ENCODE assay signal across 27 cellular contexts in genomic region chr7:98713411-98713810, GRCh38.
"Had no signal": no experiment of that assay in that cellular context is flagged by ENCODE, and none has a peak within 500 bp of the region (broad histone marks: within the 10 kb centered on the region; RNA-seq: fewer than 3 reads in every experiment).

No MANE protein-coding gene starts in this region.

- DNase-seq: activated CD4-positive, alpha-beta memory T cell treated with anti-CD3 and anti-CD28 coated beads, Interleukin-2, amount 10 ng/mL, durations not matched to agents 7 days and 5 days; activated CD4-positive, alpha-beta T cell treated with anti-CD3 and anti-CD28 coated beads for 36 hours; activated CD4-positive, alpha-beta T cell treated with anti-CD3 and anti-CD28 coated beads, Interleukin-2, amount 50 U/mL, for 1 hour; activated gamma-delta T cell treated with Interleukin-2 at 50 U/mL for 16 hours; activated naive CD4-positive, alpha-beta T cell treated with anti-CD3 and anti-CD28 coated beads, Interleukin-2, amount 10 ng/mL, durations not matched to agents 7 days and 5 days; activated naive CD8-positive, alpha-beta T cell treated with anti-CD3 and anti-CD28 coated beads for 36 hours; activated T-cell treated with anti-CD3 and anti-CD28 coated beads for 4 hours; activated T-cell treated with anti-CD3 and anti-CD28 coated beads, Interleukin-2, amount 50 U/mL, for 48 hours; brain microvascular endothelial cell; cerebellar nuclear complex; Kasumi-1; NCI-H1048; NCI-H146; NCI-H2029; NCI-H2107; NCI-H2171 treated with DMSO at 0.1 percent for 48 hours; NCI-H226; NCI-H526 treated with DMSO at 0.1 percent for 48 hours; NK-92 treated with Interleukin-12 subunit alpha and Interleukin-12 subunit beta, amount 100 ng/mL, for 24 hours; OCI-M1; RPMI8226; T-helper 1 cell; WERI-Rb-1 had no signal

- H3K36me3 Mint-ChIP-seq: activated naive CD4-positive, alpha-beta T cell treated with anti-CD3 and anti-CD28 coated beads, Interleukin-2, amount 10 ng/mL, durations not matched to agents 7 days and 5 days; activated naive CD8-positive, alpha-beta T cell treated with anti-CD3 and anti-CD28 coated beads for 36 hours had no signal

- H3K4me3 Mint-ChIP-seq: activated CD4-positive, alpha-beta memory T cell treated with anti-CD3 and anti-CD28 coated beads, Interleukin-2, amount 10 ng/mL, durations not matched to agents 7 days and 5 days; activated CD4-positive, alpha-beta T cell treated with anti-CD3 and anti-CD28 coated beads for 36 hours; activated naive CD4-positive, alpha-beta T cell treated with anti-CD3 and anti-CD28 coated beads, Interleukin-2, amount 10 ng/mL, durations not matched to agents 7 days and 5 days; activated naive CD8-positive, alpha-beta T cell treated with anti-CD3 and anti-CD28 coated beads for 36 hours had no signal

- ATAC-seq: activated CD4-positive, alpha-beta T cell treated with anti-CD3 and anti-CD28 coated beads for 36 hours; Panc1; Right ventricle myocardium inferior had no signal

- H3K36me3 ChIP-seq: brain microvascular endothelial cell, WERI-Rb-1 had no signal

- H3K4me3 ChIP-seq: SK-N-MC had no signal

- H3K9me3 Mint-ChIP-seq: activated CD4-positive, alpha-beta memory T cell treated with anti-CD3 and anti-CD28 coated beads, Interleukin-2, amount 10 ng/mL, durations not matched to agents 7 days and 5 days; activated naive CD4-positive, alpha-beta T cell treated with anti-CD3 and anti-CD28 coated beads, Interleukin-2, amount 10 ng/mL, durations not matched to agents 7 days and 5 days; activated T-helper 2 cell treated with anti-CD3 and anti-CD28 coated beads, Interferon-gamma antibody, Interleukin-2, Interleukin-4, amounts not matched to agents 10 μg/mL and 5 μg/mL and 100 μg/mL, durations not matched to agents 14 hours and 24 hours and 36 hours had no signal

- H3K27ac ChIP-seq: brain microvascular endothelial cell, SK-N-MC, WERI-Rb-1 had no signal

- H3K27ac Mint-ChIP-seq: activated CD4-positive, alpha-beta memory T cell treated with anti-CD3 and anti-CD28 coated beads, Interleukin-2, amount 10 ng/mL, durations not matched to agents 7 days and 5 days; activated CD4-positive, alpha-beta T cell treated with anti-CD3 and anti-CD28 coated beads for 36 hours; activated naive CD4-positive, alpha-beta T cell treated with anti-CD3 and anti-CD28 coated beads, Interleukin-2, amount 10 ng/mL, durations not matched to agents 7 days and 5 days; activated naive CD8-positive, alpha-beta T cell treated with anti-CD3 and anti-CD28 coated beads for 36 hours; activated T-helper 2 cell treated with anti-CD3 and anti-CD28 coated beads, Interferon-gamma antibody, Interleukin-2, Interleukin-4, amounts not matched to agents 10 μg/mL and 5 μg/mL and 100 μg/mL, durations not matched to agents 14 hours and 24 hours and 36 hours had no signal

- H3K27me3 Mint-ChIP-seq: activated CD4-positive, alpha-beta memory T cell treated with anti-CD3 and anti-CD28 coated beads, Interleukin-2, amount 10 ng/mL, durations not matched to agents 7 days and 5 days; activated CD4-positive, alpha-beta T cell treated with anti-CD3 and anti-CD28 coated beads for 36 hours; activated naive CD4-positive, alpha-beta T cell treated with anti-CD3 and anti-CD28 coated beads, Interleukin-2, amount 10 ng/mL, durations not matched to agents 7 days and 5 days had no signal

- H3K27me3 ChIP-seq: brain microvascular endothelial cell had no signal

- H3K4me1 Mint-ChIP-seq: activated CD4-positive, alpha-beta memory T cell treated with anti-CD3 and anti-CD28 coated beads, Interleukin-2, amount 10 ng/mL, durations not matched to agents 7 days and 5 days; activated CD4-positive, alpha-beta T cell treated with anti-CD3 and anti-CD28 coated beads for 36 hours; activated naive CD4-positive, alpha-beta T cell treated with anti-CD3 and anti-CD28 coated beads, Interleukin-2, amount 10 ng/mL, durations not matched to agents 7 days and 5 days; activated naive CD8-positive, alpha-beta T cell treated with anti-CD3 and anti-CD28 coated beads for 36 hours had no signal
